In genomic region chr2:47783491-47784330, GRCh38 we compare ENCODE assay signal across 8 cellular contexts. TPM values are rescaled to one million over a fixed set of nuclear protein-coding genes. Genes with fewer than 3 reads are reported as not detected.
DNase-seq lines count a peak whose midpoint lies in the region; ATAC-seq and TF ChIP-seq lines count a peak whose summit lies in the region.

No MANE protein-coding gene starts in this region.

- H3K4me3 Mint-ChIP-seq in CD4-positive, alpha-beta T cell = peak overlapping the region; percentile 95

- no peaks in the 10 kb centered on the region for H3K9me3 Mint-ChIP-seq in CD4-positive, alpha-beta T cell

- CTCF ChIA-PET in CD4-positive, alpha-beta T cell (lab: Charles Lee) = interaction anchor here (0.9 to 1.3 kb wide), 2 partner anchors 12 to 16 kb away, joined by 3 to 11 read pairs; no protein-coding TSS in a partner anchor

- TF ChIP-seq CTCF in CD4-positive, alpha-beta T cell (IDR thresholded peaks at IDR 0.05) = no peak
- TF ChIP-seq CTCF in HL-60 (IDR thresholded peaks at IDR 0.05; ENCODE audit: insufficient read depth, low read length) = no peak
- TF ChIP-seq CTCF in epithelial cell of esophagus (IDR thresholded peaks at IDR 0.05; ENCODE audit: insufficient read depth, low read depth, low read length, missing control alignments) = no peak

- intact Hi-C loops in CD4-positive, alpha-beta T cell (cut with DNase I, micrococcal nuclease) = loop anchor here in 1 of 2 experiments (2.0 to 5.0 kb wide), 3 partner anchors 114 to 866 kb away; partner anchors contain the start of genes MCFD2 and MSH2

- no peaks in the 10 kb centered on the region for H3K27me3 Mint-ChIP-seq in CD4-positive, alpha-beta T cell

- H3K4me3 ChIP-seq in HL-60 (replicated peaks; ENCODE audit: insufficient read depth, low read length) (peak overlapping the region; percentile 90), epithelial cell of esophagus (ENCODE audit: low read length) (peak overlapping the region; percentile 75), mucosa of rectum (ENCODE audit: low read length in 2 of 2) (peak overlapping the region; percentile 80 to 89)

- no peaks in the 10 kb centered on the region for H3K27me3 ChIP-seq in CD4-positive, alpha-beta T cell (ENCODE audit: control insufficient read depth, insufficient read depth, low read length)
- H3K27me3 ChIP-seq in HL-60 (ENCODE audit: insufficient read depth, poor library complexity, severe bottlenecking) (no peaks in the 10 kb centered on the region), mucosa of rectum (ENCODE audit: control insufficient read depth in 2 of 2, insufficient read depth in 2 of 2, low read length in 2 of 2) (no peaks in the 10 kb centered on the region)

- no peaks in the 10 kb centered on the region for H3K9me3 ChIP-seq in CD4-positive, alpha-beta T cell (ENCODE audit: control insufficient read depth, low read length)
- no peaks in the 10 kb centered on the region for H3K9me3 ChIP-seq in mucosa of rectum (ENCODE audit: control insufficient read depth in 2 of 2, low read length in 2 of 2)

- H3K36me3 Mint-ChIP-seq in CD4-positive, alpha-beta T cell (ENCODE audit: low read depth) = peaks cover 4% of the 10 kb centered on the region

- H3K4me1 ChIP-seq in mucosa of rectum (ENCODE audit: control insufficient read depth in 2 of 2, insufficient read depth in 2 of 2, low read length in 2 of 2) = peaks cover 2 to 7% of the 10 kb centered on the region in 2 donors

- H3K4me1 Mint-ChIP-seq in CD4-positive, alpha-beta T cell (ENCODE audit: low read depth) = peaks cover 29% of the 10 kb centered on the region

- peak overlapping the region; percentile 84 for H3K27ac ChIP-seq in CD4-positive, alpha-beta T cell (ENCODE audit: low read depth, low read length)
- H3K27ac ChIP-seq in HL-60 (replicated peaks) (peak overlapping the region; percentile 89), mucosa of rectum (ENCODE audit: low read depth in 2 of 2, low read length in 2 of 2) (peak overlapping the region; percentile 84 to 92)

- POLR2A ChIA-PET in CD4-positive, alpha-beta T cell (lab: Charles Lee) = interaction anchor here (1.0 to 2.3 kb wide), 10 partner anchors 13 to 381 kb away, joined by 3 to 20 read pairs (median 6); partner anchors contain the start of genes FBXO11 and MSH2

- DNase-seq in CD4-positive, alpha-beta T cell = peak; percentile 28 to 67 (median 53)
- DNase-seq in HL-60 (ENCODE audit: low read depth in 1 of 2, low spot score in 1 of 2) (peak; percentile 65 to 74), NOMO-1 (lab: John Stamatoyannopoulos, UW; ENCODE audit: unreplicated experiment in 2 of 2) (peak; percentile 44 to 67), activated T-cell treated with anti-CD3 and anti-CD28 coated beads for 1 hour (ENCODE audit: low read depth) (peak; percentile 47), epithelial cell of esophagus (ENCODE audit: low read depth) (peak; percentile 65)
- peak; percentile 15 to 43 for DNase-seq in stimulated activated CD8-positive, alpha-beta memory T cell treated with anti-CD3 and anti-CD28 coated beads, Interleukin-4, amount 100 ng/mL, for 4 hours (ENCODE audit: low read depth in 2 of 2, low spot score in 1 of 2)

- peak overlapping the region; percentile 86 for H3K27ac Mint-ChIP-seq in CD4-positive, alpha-beta T cell

- H3K36me3 ChIP-seq in mucosa of rectum (ENCODE audit: control insufficient read depth in 2 of 2, insufficient read depth in 2 of 2, low read length in 2 of 2) = no peaks in the 10 kb centered on the region

- peak overlapping the region; percentile 53 to 74 for H3K9ac ChIP-seq in mucosa of rectum (ENCODE audit: low read depth in 1 of 2, low read length in 2 of 2)

- peak; percentile 37 for ATAC-seq in CD4-positive, alpha-beta T cell (ENCODE audit: poor library complexity)
- peak; percentile 39 for ATAC-seq in GM19455 (IDR thresholded peaks at IDR 0.05; ENCODE audit: unreplicated experiment)

RNA-seq across cellular contexts. Expression of gene MSH6, which starts 0.8 kb away (rescaled TPM):
- 10 to 100 TPM; 37.3 to 38.5 TPM for total RNA-seq in CD4-positive, alpha-beta T cell

Comparison
In these comparisons a context has a peak if more than half of its experiments do, and no peak if none do; other contexts are left out.
1. Peak in every context shown above with its lines: DNase-seq, ATAC-seq, H3K4me3 ChIP-seq and H3K27ac ChIP-seq.